ENCODE assay signal across 27 cellular contexts in the genomic region with DNA sequence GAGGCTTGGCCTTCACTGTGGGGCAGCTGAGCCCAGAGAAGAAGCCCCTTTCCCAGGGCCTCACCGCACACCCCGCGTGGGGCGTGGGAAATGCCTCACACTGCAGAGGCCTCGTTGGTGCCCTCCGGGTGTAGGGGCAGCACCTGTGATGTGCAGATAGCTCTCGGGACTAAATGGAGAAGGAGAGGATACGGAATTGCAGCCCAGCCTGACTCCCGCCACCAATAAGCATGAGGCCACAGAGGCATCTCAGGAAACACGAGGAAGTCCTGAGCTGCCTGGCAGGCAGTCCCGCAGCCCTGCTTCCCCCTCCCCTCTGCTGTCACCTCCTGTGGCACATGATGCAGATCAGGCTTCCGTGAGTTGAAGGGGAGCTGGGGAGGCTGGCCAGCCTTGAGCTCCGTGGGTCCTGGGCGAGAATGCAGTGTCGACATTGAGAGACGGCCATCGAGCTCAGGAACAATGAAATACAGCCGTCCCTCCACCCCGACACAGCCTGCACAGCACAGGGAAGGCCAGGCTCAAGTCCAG. TPM values are rescaled to one million over a fixed set of nuclear protein-coding genes. Genes with fewer than 3 reads are reported as not detected.
A peak's percentile ranks its signal among the peaks of the same experiment; 100 is the strongest.
DNase-seq lines count a peak whose midpoint lies in the region; ATAC-seq, FAIRE-seq and TF ChIP-seq lines count a peak whose summit lies in the region.
"Had no signal": no experiment of that assay in that cellular context is flagged by ENCODE, and none has a peak within 500 bp of the region (broad histone marks: within the 10 kb centered on the region; RNA-seq: fewer than 3 reads in every experiment).

No MANE protein-coding gene starts in this region.

- no peak overlapping the region for H3K27ac ChIP-seq in GM23338 (ENCODE audit: low read depth)
- no peak overlapping the region for H3K27ac ChIP-seq in Peyer's patch
- H3K27ac ChIP-seq in sigmoid colon, result no peak overlapping the region
- no peak overlapping the region for H3K27ac ChIP-seq in small intestine (ENCODE audit: low read depth in 1 of 2, low read length in 1 of 2)
- H3K27ac ChIP-seq: colonic mucosa, heart right ventricle, transverse colon had no signal

- no peaks in the 10 kb centered on the region for H3K79me2 ChIP-seq in GM23338 (replicated peaks; ENCODE audit: insufficient read depth)

- peaks cover 4% of the 10 kb centered on the region; the same call in 2 of the 3 replicates for H3K36me3 Mint-ChIP-seq in GM23338 (ENCODE audit: low read depth)
- H3K36me3 Mint-ChIP-seq: CD4-positive, CD25-positive, alpha-beta regulatory T cell had no signal

- TF ChIP-seq POLR2A in Peyer's patch (IDR thresholded peaks at IDR 0.05) (no peak), sigmoid colon (IDR thresholded peaks at IDR 0.05) (no peak)

- ATAC-seq in GM23338 (peak; percentile 43), HG02981 (IDR thresholded peaks at IDR 0.05; ENCODE audit: unreplicated experiment) (no peak), HG02870 (IDR thresholded peaks at IDR 0.05; ENCODE audit: unreplicated experiment) (no peak)
- ATAC-seq: T-helper 17 cell had no signal

- H3F3A ChIP-seq in GM23338 (replicated peaks; ENCODE audit: low read depth), result no peaks in the 10 kb centered on the region

- H3K36me3 ChIP-seq in GM23338 (ENCODE audit: insufficient read depth) (no peaks in the 10 kb centered on the region), Peyer's patch (no peaks in the 10 kb centered on the region), sigmoid colon (no peaks in the 10 kb centered on the region), small intestine (ENCODE audit: control insufficient read depth in 2 of 2, insufficient read depth in 2 of 2, low read length in 2 of 2) (no peaks in the 10 kb centered on the region)
- H3K36me3 ChIP-seq: colonic mucosa, heart right ventricle, transverse colon had no signal

- DNase-seq in GM23338 (ENCODE audit: low spot score) (no peak), Peyer's patch (peak in 2 of 3 donors; percentile 28 to 39), islet precursor cell (peak; percentile 50), sigmoid colon (peak; percentile 19), small intestine (no peak)
- DNase-seq: activated CD4-positive, alpha-beta T cell treated with anti-CD3 and anti-CD28 coated beads, Interleukin-2, amount 10 ng/mL, durations not matched to agents 24 days and 14 days; activated naive CD4-positive, alpha-beta T cell treated with anti-CD3 and anti-CD28 coated beads for 36 hours; activated T-cell treated with anti-CD3 and anti-CD28 coated beads, Interleukin-2, amount 50 U/mL, for 48 hours; amygdala; CD4-positive, CD25-positive, alpha-beta regulatory T cell; colonic mucosa; DND-41; foreskin fibroblast; heart right ventricle; mesenchymal stem cell; MV-4-11; NCI-H146; NCI-H446 treated with DMSO at 0.1 percent for 48 hours; NCI-H82; SK-N-SH; stimulated activated CD4-positive, alpha-beta T cell treated with anti-CD3 and anti-CD28 coated beads, Interleukin-2, amount 100 ng/mL, for 24 hours; T-helper 17 cell; transverse colon had no signal

- no peak for TF ChIP-seq EP300 in sigmoid colon (IDR thresholded peaks at IDR 0.05)

- 48 to 69% methylated on average over 19 of the region's 19 CpGs for WGBS in sigmoid colon, 2 donors
- WGBS in small intestine, 3 donors, result 55 to 62% (median 62%) methylated on average over 19 of the region's 19 CpGs

- H3K4me1 ChIP-seq in GM23338 (ENCODE audit: insufficient read depth) (peaks cover 4% of the 10 kb centered on the region; the same call in 1 of the 2 replicates), Peyer's patch (no peaks in the 10 kb centered on the region), sigmoid colon (no peaks in the 10 kb centered on the region), small intestine (ENCODE audit: control insufficient read depth in 2 of 2, insufficient read depth in 1 of 2, low read depth in 1 of 2, low read length in 1 of 2) (no peaks in the 10 kb centered on the region)
- H3K4me1 ChIP-seq: colonic mucosa, heart right ventricle, transverse colon had no signal

- FAIRE-seq in small intestine (lab: Jason Lieb, UNC), result no peak
- FAIRE-seq: bronchial epithelial cell had no signal

- no peak overlapping the region for H2AFZ ChIP-seq in GM23338

- H3K27me3 ChIP-seq in GM23338 (ENCODE audit: insufficient read depth) (no peaks in the 10 kb centered on the region), Peyer's patch (no peaks in the 10 kb centered on the region), sigmoid colon (no peaks in the 10 kb centered on the region), small intestine (ENCODE audit: control insufficient read depth in 2 of 2, insufficient read depth in 2 of 2, low read length in 2 of 2) (no peaks in the 10 kb centered on the region)
- H3K27me3 ChIP-seq: colonic mucosa, transverse colon had no signal

- H3K9me3 ChIP-seq in Peyer's patch (no peaks in the 10 kb centered on the region), sigmoid colon (no peaks in the 10 kb centered on the region), small intestine (ENCODE audit: control insufficient read depth, low read depth) (no peaks in the 10 kb centered on the region)
- H3K9me3 ChIP-seq: colonic mucosa, SK-N-SH, transverse colon had no signal

- intact Hi-C loops in sigmoid colon (cut with DNase I), result no loop called here

- no peak overlapping the region for H3K4me3 Mint-ChIP-seq in GM23338
- H3K4me3 Mint-ChIP-seq: activated CD4-positive, alpha-beta T cell treated with anti-CD3 and anti-CD28 coated beads, Interleukin-2, amount 10 ng/mL, durations not matched to agents 24 days and 14 days; activated naive CD4-positive, alpha-beta T cell treated with anti-CD3 and anti-CD28 coated beads for 36 hours; CD4-positive, CD25-positive, alpha-beta regulatory T cell; T-helper 17 cell had no signal

- H3K4me2 ChIP-seq in GM23338, result no peak overlapping the region
- H3K4me2 ChIP-seq: SK-N-SH, smooth muscle cell had no signal

- no peaks in the 10 kb centered on the region; the same call in 2 of the 3 replicates for H3K4me1 Mint-ChIP-seq in GM23338
- H3K4me1 Mint-ChIP-seq: activated CD4-positive, alpha-beta T cell treated with anti-CD3 and anti-CD28 coated beads, Interleukin-2, amount 10 ng/mL, durations not matched to agents 24 days and 14 days; CD4-positive, CD25-positive, alpha-beta regulatory T cell; T-helper 17 cell had no signal

- H3K9me2 ChIP-seq in GM23338 (ENCODE audit: insufficient read depth), result no peaks in the 10 kb centered on the region
- H3K9me2 ChIP-seq: SK-N-SH had no signal

- peaks cover 10% of the 10 kb centered on the region for H3K9me3 Mint-ChIP-seq in GM23338
- H3K9me3 Mint-ChIP-seq: activated CD4-positive, alpha-beta T cell treated with anti-CD3 and anti-CD28 coated beads, Interleukin-2, amount 10 ng/mL, durations not matched to agents 24 days and 14 days; activated naive CD4-positive, alpha-beta T cell treated with anti-CD3 and anti-CD28 coated beads for 36 hours; CD4-positive, CD25-positive, alpha-beta regulatory T cell had no signal

- TF ChIP-seq CTCF in GM23338 (conservative IDR thresholded peaks at IDR 0.05; ENCODE audit: low read depth in 2 of 2), result no peak
- TF ChIP-seq CTCF in Peyer's patch (IDR thresholded peaks at IDR 0.05), result no peak
- no peak for TF ChIP-seq CTCF in sigmoid colon (IDR thresholded peaks at IDR 0.05)

- H4K20me1 ChIP-seq in GM23338 (replicated peaks; ENCODE audit: insufficient read depth), result no peaks in the 10 kb centered on the region

- H3K4me3 ChIP-seq in GM23338 (no peak overlapping the region), Peyer's patch (no peak overlapping the region), sigmoid colon (no peak overlapping the region), small intestine (ENCODE audit: low read depth in 1 of 2, low read length in 2 of 2) (no peak overlapping the region)
- H3K4me3 ChIP-seq: colonic mucosa, heart right ventricle, smooth muscle cell, transverse colon had no signal

- peaks cover 11% of the 10 kb centered on the region for H3K27me3 Mint-ChIP-seq in GM23338 (ENCODE audit: insufficient read depth, low read depth, poor library complexity)
- H3K27me3 Mint-ChIP-seq: activated CD4-positive, alpha-beta T cell treated with anti-CD3 and anti-CD28 coated beads, Interleukin-2, amount 10 ng/mL, durations not matched to agents 24 days and 14 days; CD4-positive, CD25-positive, alpha-beta regulatory T cell had no signal

- no peak overlapping the region for H3K27ac Mint-ChIP-seq in GM23338
- H3K27ac Mint-ChIP-seq: activated CD4-positive, alpha-beta T cell treated with anti-CD3 and anti-CD28 coated beads, Interleukin-2, amount 10 ng/mL, durations not matched to agents 24 days and 14 days; activated naive CD4-positive, alpha-beta T cell treated with anti-CD3 and anti-CD28 coated beads for 36 hours; CD4-positive, CD25-positive, alpha-beta regulatory T cell; T-helper 17 cell had no signal

TF ChIP-seq in GM23338, 12 proteins besides CTCF, POLR2A, EP300 and RAD21:
- TF ChIP-seq NANOG (IDR thresholded peaks at IDR 0.05; ENCODE audit: borderline replicate concordance), result no peak
- no peak for TF ChIP-seq POLR2AphosphoS5 (IDR thresholded peaks at IDR 0.05; ENCODE audit: low read depth)
- no peak for TF ChIP-seq EZH2 (IDR thresholded peaks at IDR 0.05; ENCODE audit: low read depth, unreplicated experiment)
- TF ChIP-seq EZH2phosphoT487 (IDR thresholded peaks at IDR 0.05; ENCODE audit: unreplicated experiment), result no peak
TF ChIP-seq in GM23338: peak in this region for 0.

RNA-seq across cellular contexts. Expression of a gene that starts 59.6 kb away (rescaled TPM):
- 33.7 and 35.8 TPM in 2 replicates for total RNA-seq in GM23338 (2014; rRNA removed; shearing (Covaris generic))
- polyA plus RNA-seq in GM23338 (2016; fragmentation: Nextera tagmentation; extraction: Ambion mirVana) (28.8 and 30.5 TPM in 2 replicates), sigmoid colon (10 to 100 TPM; 18.4 to 23.8 (median 22.8) TPM), small intestine (10 to 100 TPM; 15.5 to 28.6 (median 17.8) TPM)
- total RNA-seq in Peyer's patch (10 to 100 TPM; 34.3 to 87.5 (median 48.5) TPM), sigmoid colon (10 to 100 TPM; 22.7 to 44.0 (median 34.6) TPM)

Comparison
In these comparisons a context has a peak if more than half of its experiments do, and no peak if none do; other contexts are left out.
1. DNase-seq: peak in Peyer's patch (2 of 3), islet precursor cell (single experiment) and sigmoid colon (single experiment); none in GM23338 (single experiment) and small intestine (single experiment).